ENCODE assay signal across 11 cellular contexts in the genomic region with DNA sequence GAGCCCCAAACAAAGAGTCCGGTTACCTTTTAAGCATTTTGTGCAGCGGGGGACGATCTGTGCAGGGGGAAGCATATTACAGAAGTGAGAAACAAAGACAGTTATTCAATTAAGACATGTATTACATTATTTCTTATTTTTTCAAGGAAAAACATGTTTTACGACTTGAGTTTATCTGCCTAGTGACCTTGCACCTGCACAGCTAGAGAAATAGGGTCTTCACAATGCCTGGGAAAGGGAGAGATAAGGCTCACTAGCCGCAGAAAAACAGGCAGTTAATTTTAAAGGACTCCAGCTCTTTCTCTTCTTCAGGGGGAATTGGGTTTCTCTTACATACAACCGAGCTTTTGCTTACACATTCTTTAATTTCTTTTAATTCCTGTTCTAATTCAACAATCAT. TPM values are rescaled to one million over a fixed set of nuclear protein-coding genes. Genes with fewer than 3 reads are reported as not detected.
"Had no signal": no experiment of that assay in that cellular context is flagged by ENCODE, and none has a peak within 500 bp of the region (broad histone marks: within the 10 kb centered on the region; RNA-seq: fewer than 3 reads in every experiment).

No MANE protein-coding gene starts in this region.

RNA-seq across cellular contexts. Expression of a gene that starts 15.2 kb away (rescaled TPM):
- total RNA-seq: OCI-LY7, PC-3, PC-9, Peyer's patch, Right ventricle myocardium inferior, Right ventricle myocardium superior, RPMI7951, SJCRH30, SJSA1, SK-MEL-5 had no signal
- polyA plus RNA-seq: SK-N-SH had no signal

RNA-seq across cellular contexts. Expression of a gene that starts 16.8 kb away (rescaled TPM):
- total RNA-seq: OCI-LY7, PC-3, PC-9, RPMI7951, SJCRH30, SJSA1, SK-MEL-5 had no signal
- polyA plus RNA-seq: SK-N-SH had no signal

RNA-seq across cellular contexts. Expression of a gene that starts 31.4 kb away (rescaled TPM):
- total RNA-seq: OCI-LY7, PC-3, PC-9, Peyer's patch, Right ventricle myocardium inferior, Right ventricle myocardium superior, RPMI7951, SJCRH30, SJSA1, SK-MEL-5 had no signal
- polyA plus RNA-seq: SK-N-SH had no signal

RNA-seq across cellular contexts. Expression of a gene that starts 54.7 kb away (rescaled TPM):
- total RNA-seq: OCI-LY7, PC-3, PC-9, Peyer's patch, Right ventricle myocardium inferior, Right ventricle myocardium superior, RPMI7951, SJCRH30, SJSA1, SK-MEL-5 had no signal
- polyA plus RNA-seq: SK-N-SH had no signal
